Comparison of ENCODE assay signal across 2 cellular contexts in the genomic region with DNA sequence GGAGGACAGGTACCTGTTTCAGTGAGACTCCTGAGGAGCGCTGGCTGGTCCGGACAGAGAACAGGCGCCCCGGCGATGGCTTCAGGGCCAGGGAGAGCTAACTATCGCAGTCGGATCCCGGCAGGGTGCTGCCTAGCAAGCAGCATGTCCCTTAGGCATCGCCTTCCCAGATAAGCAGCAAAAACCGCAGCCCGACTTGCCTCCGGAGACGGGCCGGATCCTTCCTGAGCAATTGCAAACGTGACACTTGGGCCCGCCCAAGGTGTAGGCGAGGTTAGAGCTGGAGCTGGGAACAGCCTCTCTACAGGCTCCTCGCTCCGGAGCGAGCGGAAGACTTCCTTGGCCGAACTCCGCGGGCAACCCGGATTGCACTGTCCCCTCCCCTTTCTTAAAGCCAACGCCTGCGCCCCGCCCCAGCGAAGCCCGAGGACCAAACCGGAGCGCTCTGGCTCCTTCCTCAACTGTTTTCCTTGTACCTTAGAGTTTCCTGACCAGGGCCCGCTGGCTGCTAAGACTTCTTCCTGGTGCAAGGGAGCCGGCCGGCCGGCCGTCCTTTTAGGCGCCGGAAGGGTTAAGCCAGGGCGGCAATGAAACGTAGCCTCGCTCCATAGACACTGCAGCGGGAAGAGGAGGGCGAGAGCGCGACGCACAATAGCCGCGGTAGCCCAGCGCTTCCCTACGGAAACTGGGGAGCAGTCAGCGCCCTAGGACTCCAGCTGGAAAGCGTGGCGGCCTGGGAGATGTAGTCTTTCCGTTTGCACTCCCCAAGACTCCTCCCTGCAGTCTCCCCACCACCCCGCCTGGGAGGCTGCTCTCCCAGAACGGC.
A peak's percentile ranks its signal among the peaks of the same experiment; 100 is the strongest.
TF ChIP-seq lines count a peak whose summit lies in the region.

Gene OPHN1 (minus strand): TSS at position 341 of the 826 bp plus-strand sequence. CDS start 475 bp downstream, outside the sequence.

TF ChIP-seq in IMR-90, 13 proteins besides CTCF, POLR2A, EP300 and RAD21:
- TF ChIP-seq MXI1 (IDR thresholded peaks at IDR 0.05; ENCODE audit: borderline replicate concordance, low read depth, low read length) (0 out of 2 replicates have a peak, but pooled peaks have one; percentile 29), MAZ (IDR thresholded peaks at IDR 0.05; ENCODE audit: borderline replicate concordance, low read depth, low read length) (no peak; the same call in 1 of the 2 replicates), BHLHE40 (IDR thresholded peaks at IDR 0.05; ENCODE audit: low read depth, low read length) (peak; percentile 49), RCOR1 (IDR thresholded peaks at IDR 0.05; ENCODE audit: insufficient replicate concordance, low read length) (no peak)
- TF ChIP-seq, protein P1, sequence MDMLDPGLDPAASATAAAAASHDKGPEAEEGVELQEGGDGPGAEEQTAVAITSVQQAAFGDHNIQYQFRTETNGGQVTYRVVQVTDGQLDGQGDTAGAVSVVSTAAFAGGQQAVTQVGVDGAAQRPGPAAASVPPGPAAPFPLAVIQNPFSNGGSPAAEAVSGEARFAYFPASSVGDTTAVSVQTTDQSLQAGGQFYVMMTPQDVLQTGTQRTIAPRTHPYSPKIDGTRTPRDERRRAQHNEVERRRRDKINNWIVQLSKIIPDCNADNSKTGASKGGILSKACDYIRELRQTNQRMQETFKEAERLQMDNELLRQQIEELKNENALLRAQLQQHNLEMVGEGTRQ (IDR thresholded peaks at IDR 0.05; ENCODE audit: low read depth, low read length), result no peak

TF ChIP-seq in HepG2, 621 proteins besides CTCF, POLR2A, EP300 and RAD21 (continues in another document):
- TF ChIP-seq, protein P2, sequence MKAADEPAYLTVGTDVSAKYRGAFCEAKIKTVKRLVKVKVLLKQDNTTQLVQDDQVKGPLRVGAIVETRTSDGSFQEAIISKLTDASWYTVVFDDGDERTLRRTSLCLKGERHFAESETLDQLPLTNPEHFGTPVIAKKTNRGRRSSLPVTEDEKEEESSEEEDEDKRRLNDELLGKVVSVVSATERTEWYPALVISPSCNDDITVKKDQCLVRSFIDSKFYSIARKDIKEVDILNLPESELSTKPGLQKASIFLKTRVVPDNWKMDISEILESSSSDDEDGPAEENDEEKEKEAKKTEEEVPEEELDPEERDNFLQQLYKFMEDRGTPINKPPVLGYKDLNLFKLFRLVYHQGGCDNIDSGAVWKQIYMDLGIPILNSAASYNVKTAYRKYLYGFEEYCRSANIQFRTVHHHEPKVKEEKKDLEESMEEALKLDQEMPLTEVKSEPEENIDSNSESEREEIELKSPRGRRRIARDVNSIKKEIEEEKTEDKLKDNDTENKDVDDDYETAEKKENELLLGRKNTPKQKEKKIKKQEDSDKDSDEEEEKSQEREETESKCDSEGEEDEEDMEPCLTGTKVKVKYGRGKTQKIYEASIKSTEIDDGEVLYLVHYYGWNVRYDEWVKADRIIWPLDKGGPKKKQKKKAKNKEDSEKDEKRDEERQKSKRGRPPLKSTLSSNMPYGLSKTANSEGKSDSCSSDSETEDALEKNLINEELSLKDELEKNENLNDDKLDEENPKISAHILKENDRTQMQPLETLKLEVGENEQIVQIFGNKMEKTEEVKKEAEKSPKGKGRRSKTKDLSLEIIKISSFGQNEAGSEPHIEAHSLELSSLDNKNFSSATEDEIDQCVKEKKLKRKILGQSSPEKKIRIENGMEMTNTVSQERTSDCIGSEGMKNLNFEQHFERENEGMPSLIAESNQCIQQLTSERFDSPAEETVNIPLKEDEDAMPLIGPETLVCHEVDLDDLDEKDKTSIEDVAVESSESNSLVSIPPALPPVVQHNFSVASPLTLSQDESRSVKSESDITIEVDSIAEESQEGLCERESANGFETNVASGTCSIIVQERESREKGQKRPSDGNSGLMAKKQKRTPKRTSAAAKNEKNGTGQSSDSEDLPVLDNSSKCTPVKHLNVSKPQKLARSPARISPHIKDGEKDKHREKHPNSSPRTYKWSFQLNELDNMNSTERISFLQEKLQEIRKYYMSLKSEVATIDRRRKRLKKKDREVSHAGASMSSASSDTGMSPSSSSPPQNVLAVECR (CRISPR knock-in tag; IDR thresholded peaks at IDR 0.05; ENCODE audit: borderline replicate concordance), result peak; percentile 20; the same call in 1 of the 2 replicates
- no peak for TF ChIP-seq ZNF326 (CRISPR knock-in tag; IDR thresholded peaks at IDR 0.05; ENCODE audit: borderline replicate concordance)
- TF ChIP-seq, protein P3, sequence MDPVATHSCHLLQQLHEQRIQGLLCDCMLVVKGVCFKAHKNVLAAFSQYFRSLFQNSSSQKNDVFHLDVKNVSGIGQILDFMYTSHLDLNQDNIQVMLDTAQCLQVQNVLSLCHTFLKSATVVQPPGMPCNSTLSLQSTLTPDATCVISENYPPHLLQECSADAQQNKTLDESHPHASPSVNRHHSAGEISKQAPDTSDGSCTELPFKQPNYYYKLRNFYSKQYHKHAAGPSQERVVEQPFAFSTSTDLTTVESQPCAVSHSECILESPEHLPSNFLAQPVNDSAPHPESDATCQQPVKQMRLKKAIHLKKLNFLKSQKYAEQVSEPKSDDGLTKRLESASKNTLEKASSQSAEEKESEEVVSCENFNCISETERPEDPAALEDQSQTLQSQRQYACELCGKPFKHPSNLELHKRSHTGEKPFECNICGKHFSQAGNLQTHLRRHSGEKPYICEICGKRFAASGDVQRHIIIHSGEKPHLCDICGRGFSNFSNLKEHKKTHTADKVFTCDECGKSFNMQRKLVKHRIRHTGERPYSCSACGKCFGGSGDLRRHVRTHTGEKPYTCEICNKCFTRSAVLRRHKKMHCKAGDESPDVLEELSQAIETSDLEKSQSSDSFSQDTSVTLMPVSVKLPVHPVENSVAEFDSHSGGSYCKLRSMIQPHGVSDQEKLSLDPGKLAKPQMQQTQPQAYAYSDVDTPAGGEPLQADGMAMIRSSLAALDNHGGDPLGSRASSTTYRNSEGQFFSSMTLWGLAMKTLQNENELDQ (CRISPR knock-in tag; IDR thresholded peaks at IDR 0.05; ENCODE audit: borderline replicate concordance), result no peak
- TF ChIP-seq ZNF263 (CRISPR knock-in tag; IDR thresholded peaks at IDR 0.05), result peak; percentile 78
- peak; percentile 30; the same call in 1 of the 2 replicates for TF ChIP-seq TAF1 (CRISPR knock-in tag; IDR thresholded peaks at IDR 0.05)
- TF ChIP-seq ZNF572 (CRISPR knock-in tag; IDR thresholded peaks at IDR 0.05), result no peak
- TF ChIP-seq U2AF1 (optimal IDR thresholded peaks at IDR 0.05; ENCODE audit: low read depth, low read length), result no peak
- TF ChIP-seq THYN1 (CRISPR knock-in tag; IDR thresholded peaks at IDR 0.05; ENCODE audit: borderline replicate concordance, low read depth), result no peak
- TF ChIP-seq ZGPAT (CRISPR knock-in tag; IDR thresholded peaks at IDR 0.05), result peak; percentile 43; the same call in 1 of the 2 replicates
- TF ChIP-seq KAT7 (CRISPR knock-in tag; IDR thresholded peaks at IDR 0.05; ENCODE audit: borderline replicate concordance), result 0 out of 2 replicates have a peak, but pooled peaks have one; percentile 48
- no peak for TF ChIP-seq SMYD3 (CRISPR knock-in tag; IDR thresholded peaks at IDR 0.05)
- TF ChIP-seq, protein P4, sequence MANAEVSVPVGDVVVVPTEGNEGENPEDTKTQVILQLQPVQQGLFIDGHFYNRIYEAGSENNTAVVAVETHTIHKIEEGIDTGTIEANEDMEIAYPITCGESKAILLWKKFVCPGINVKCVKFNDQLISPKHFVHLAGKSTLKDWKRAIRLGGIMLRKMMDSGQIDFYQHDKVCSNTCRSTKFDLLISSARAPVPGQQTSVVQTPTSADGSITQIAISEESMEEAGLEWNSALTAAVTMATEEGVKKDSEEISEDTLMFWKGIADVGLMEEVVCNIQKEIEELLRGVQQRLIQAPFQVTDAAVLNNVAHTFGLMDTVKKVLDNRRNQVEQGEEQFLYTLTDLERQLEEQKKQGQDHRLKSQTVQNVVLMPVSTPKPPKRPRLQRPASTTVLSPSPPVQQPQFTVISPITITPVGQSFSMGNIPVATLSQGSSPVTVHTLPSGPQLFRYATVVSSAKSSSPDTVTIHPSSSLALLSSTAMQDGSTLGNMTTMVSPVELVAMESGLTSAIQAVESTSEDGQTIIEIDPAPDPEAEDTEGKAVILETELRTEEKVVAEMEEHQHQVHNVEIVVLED (CRISPR knock-in tag; IDR thresholded peaks at IDR 0.05; ENCODE audit: borderline replicate concordance), result peak; percentile 58; the same call in 1 of the 2 replicates
- no peak for TF ChIP-seq EED (CRISPR knock-in tag; IDR thresholded peaks at IDR 0.05)
- TF ChIP-seq MAZ (IDR thresholded peaks at IDR 0.05; ENCODE audit: borderline replicate concordance, low read depth, low read length), result no peak
- TF ChIP-seq MAZ (CRISPR knock-in tag; IDR thresholded peaks at IDR 0.05; ENCODE audit: low read depth), result 0 out of 2 replicates have a peak, but pooled peaks have one; percentile 31
- TF ChIP-seq PRMT3 (CRISPR knock-in tag; IDR thresholded peaks at IDR 0.05; ENCODE audit: borderline replicate concordance, low read depth), result no peak
- TF ChIP-seq REPIN1 (CRISPR knock-in tag; IDR thresholded peaks at IDR 0.05; ENCODE audit: borderline replicate concordance, low read depth), result peak; percentile 34; the same call in 1 of the 2 replicates
- TF ChIP-seq ZNF382 (CRISPR knock-in tag; IDR thresholded peaks at IDR 0.05; ENCODE audit: borderline replicate concordance), result no peak
- TF ChIP-seq PHF20 (CRISPR knock-in tag; IDR thresholded peaks at IDR 0.05), result no peak
- no peak for TF ChIP-seq ZFP36L2 (CRISPR knock-in tag; IDR thresholded peaks at IDR 0.05)
- TF ChIP-seq KDM2A (CRISPR knock-in tag; IDR thresholded peaks at IDR 0.05; ENCODE audit: borderline replicate concordance, low read depth), result peak; percentile 37; the same call in 1 of the 2 replicates
- TF ChIP-seq DMAP1 (CRISPR knock-in tag; IDR thresholded peaks at IDR 0.05), result peak; percentile 34; the same call in 1 of the 2 replicates
- peak; percentile 85 for TF ChIP-seq ZNF143 (CRISPR knock-in tag; IDR thresholded peaks at IDR 0.05)
- TF ChIP-seq AHR (CRISPR knock-in tag; IDR thresholded peaks at IDR 0.05), result no peak
- TF ChIP-seq XBP1 (CRISPR knock-in tag; IDR thresholded peaks at IDR 0.05), result no peak
- peak; percentile 18; the same call in 1 of the 2 replicates for TF ChIP-seq HOXA3 (CRISPR knock-in tag; IDR thresholded peaks at IDR 0.05)
- TF ChIP-seq CREB3 (CRISPR knock-in tag; IDR thresholded peaks at IDR 0.05), result no peak
- TF ChIP-seq GATAD2A (CRISPR knock-in tag; IDR thresholded peaks at IDR 0.05), result peak; percentile 8; the same call in 1 of the 2 replicates
- no peak for TF ChIP-seq YY1 (IDR thresholded peaks at IDR 0.05; ENCODE audit: insufficient read depth, insufficient replicate concordance, low read depth, low read length)
- no peak for TF ChIP-seq ZNF543 (CRISPR knock-in tag; IDR thresholded peaks at IDR 0.05)
- 0 out of 2 replicates have a peak, but pooled peaks have one; percentile 25 for TF ChIP-seq NAIF1 (CRISPR knock-in tag; IDR thresholded peaks at IDR 0.05; ENCODE audit: borderline replicate concordance)
- TF ChIP-seq ZNF615 (CRISPR knock-in tag; IDR thresholded peaks at IDR 0.05; ENCODE audit: borderline replicate concordance), result no peak
- TF ChIP-seq, protein P5, sequence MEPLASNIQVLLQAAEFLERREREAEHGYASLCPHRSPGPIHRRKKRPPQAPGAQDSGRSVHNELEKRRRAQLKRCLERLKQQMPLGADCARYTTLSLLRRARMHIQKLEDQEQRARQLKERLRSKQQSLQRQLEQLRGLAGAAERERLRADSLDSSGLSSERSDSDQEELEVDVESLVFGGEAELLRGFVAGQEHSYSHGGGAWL (CRISPR knock-in tag; IDR thresholded peaks at IDR 0.05), result 0 out of 2 replicates have a peak, but pooled peaks have one; percentile 33
- TF ChIP-seq ATF7-NPFF (CRISPR knock-in tag; IDR thresholded peaks at IDR 0.05; ENCODE audit: low read depth), result no peak
- TF ChIP-seq, protein P6, sequence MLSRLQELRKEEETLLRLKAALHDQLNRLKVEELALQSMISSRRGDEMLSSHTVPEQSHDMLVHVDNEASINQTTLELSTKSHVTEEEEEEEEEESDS (CRISPR knock-in tag; IDR thresholded peaks at IDR 0.05; ENCODE audit: borderline replicate concordance), result no peak
- TF ChIP-seq ZNF589 (CRISPR knock-in tag; conservative IDR thresholded peaks at IDR 0.05), result 0 out of 2 replicates have a peak, but pooled peaks have one; percentile 24
- no peak for TF ChIP-seq ZNF788 (CRISPR knock-in tag; IDR thresholded peaks at IDR 0.05; ENCODE audit: borderline replicate concordance)
- no peak for TF ChIP-seq ZBTB7B (CRISPR knock-in tag; IDR thresholded peaks at IDR 0.05)
- no peak for TF ChIP-seq ETV6 (CRISPR knock-in tag; conservative IDR thresholded peaks at IDR 0.05)
- no peak for TF ChIP-seq NFRKB (IDR thresholded peaks at IDR 0.05)
- no peak for TF ChIP-seq SRSF1 (optimal IDR thresholded peaks at IDR 0.05; ENCODE audit: low read depth, low read length)
- TF ChIP-seq ZFP41 (CRISPR knock-in tag; IDR thresholded peaks at IDR 0.05; ENCODE audit: borderline replicate concordance), result no peak
- TF ChIP-seq SMAD9 (CRISPR knock-in tag; IDR thresholded peaks at IDR 0.05), result no peak
- no peak; the same call in 1 of the 2 replicates for TF ChIP-seq GABPA (IDR thresholded peaks at IDR 0.05; ENCODE audit: low read depth, low read length)
- peak; percentile 64 for TF ChIP-seq GABPA (CRISPR knock-in tag; IDR thresholded peaks at IDR 0.05; ENCODE audit: low read depth)
- 0 out of 2 replicates have a peak, but pooled peaks have one; percentile 38 for TF ChIP-seq ZNF205 (CRISPR knock-in tag; IDR thresholded peaks at IDR 0.05)
- TF ChIP-seq LBX2 (CRISPR knock-in tag; IDR thresholded peaks at IDR 0.05; ENCODE audit: borderline replicate concordance), result no peak
